Comparison of ENCODE assay signal across 15 cellular contexts in the genomic region with DNA sequence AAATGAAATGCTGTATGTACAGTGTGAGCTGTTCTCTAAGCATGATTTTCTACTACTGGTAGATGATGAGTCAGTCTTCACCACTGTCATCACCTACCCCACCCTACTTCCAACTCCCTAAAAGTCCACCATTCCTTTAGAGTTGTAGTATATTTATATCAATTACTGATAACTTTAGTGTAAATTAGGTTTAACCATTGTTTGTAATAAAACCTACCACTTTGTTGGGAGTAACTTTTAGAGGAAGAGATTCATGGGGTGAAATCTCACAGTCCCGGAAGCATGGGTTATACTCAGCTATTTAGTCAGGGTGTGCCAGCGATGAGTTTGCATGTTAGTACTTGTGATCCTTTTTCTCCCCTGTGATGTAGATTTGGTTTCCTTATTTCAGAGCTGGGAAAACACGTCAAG. TPM values are rescaled to one million over a fixed set of nuclear protein-coding genes. Genes with fewer than 3 reads are reported as not detected.
DNase-seq lines count a peak whose midpoint lies in the region; ATAC-seq, FAIRE-seq and TF ChIP-seq lines count a peak whose summit lies in the region.
"Had no signal": no experiment of that assay in that cellular context is flagged by ENCODE, and none has a peak within 500 bp of the region (broad histone marks: within the 10 kb centered on the region; RNA-seq: fewer than 3 reads in every experiment).

No MANE protein-coding gene starts in this region.

- CTCF ChIA-PET in MCF 10A (lab: Yijun Ruan, JAX), result interaction anchor here (0.9 to 2.7 kb wide), 7 partner anchors 13 to 195 kb away, joined by 3 to 12 read pairs (median 4); no protein-coding TSS in a partner anchor
- CTCF ChIA-PET in K562 (lab: Yijun Ruan, JAX; ENCODE audit: low intra/inter-chr PET ratio), result no interaction called here

- no peak for TF ChIP-seq POLR2A in breast epithelium (IDR thresholded peaks at IDR 0.05)
- TF ChIP-seq POLR2A in K562 (conservative IDR thresholded peaks at IDR 0.05), result no peak
- TF ChIP-seq POLR2A in vagina (IDR thresholded peaks at IDR 0.05), result no peak

- intact Hi-C loops in MCF 10A (cut with micrococcal nuclease) (no loop called here), breast epithelium (cut with DNase I; ENCODE audit: low total_unique reads) (no loop called here), K562 (cut with micrococcal nuclease) (no loop called here), vagina (cut with DNase I) (no loop called here)

- H3K27ac ChIP-seq in breast epithelium (no peak overlapping the region), K562 (ENCODE audit: extremely low read depth, low read depth, low read length) (no peak overlapping the region), vagina (peak overlapping the region; percentile 43), small intestine (ENCODE audit: low read depth in 1 of 2, low read length in 1 of 2) (no peak overlapping the region)
- H3K27ac ChIP-seq: adrenal gland, sigmoid colon, uterus had no signal

- WGBS in K562 (ENCODE audit: insufficient coverage, low coverage, missing lambda C conversion rate), result 81% methylated on average over 3 of the region's 3 CpGs
- 89 to 98% (median 92%) methylated on average over 3 of the region's 3 CpGs for WGBS in small intestine, 3 donors

- H3K27me3 ChIP-seq in breast epithelium (no peaks in the 10 kb centered on the region), K562 (ENCODE audit: control insufficient read depth in 2 of 2, insufficient read depth in 2 of 2, low read length in 2 of 2) (no peaks in the 10 kb centered on the region), vagina (no peaks in the 10 kb centered on the region), small intestine (ENCODE audit: control insufficient read depth in 2 of 2, insufficient read depth in 2 of 2, low read length in 2 of 2) (no peaks in the 10 kb centered on the region)
- H3K27me3 ChIP-seq: adrenal gland, sigmoid colon, uterus had no signal

- no peak for TF ChIP-seq EP300 in K562 (IDR thresholded peaks at IDR 0.05; ENCODE audit: low read length)

- no peak for FAIRE-seq in K562 (lab: Jason Lieb, UNC)
- no peak for FAIRE-seq in small intestine (lab: Jason Lieb, UNC)

- DNase-seq in MCF 10A (ENCODE audit: unreplicated experiment) (peak; percentile 76), breast epithelium (ENCODE audit: low spot score in 2 of 2) (no peak), K562 (ENCODE audit: extremely low read depth in 1 of 4, low spot score in 3 of 4) (peak in 3 of 4 experiments; percentile 20 to 45 (median 41)), kidney tubule cell (ENCODE audit: low spot score) (peak; percentile 29), vagina (ENCODE audit: extremely low spot score in 2 of 2) (no peak), small intestine (no peak), cortex of kidney (lab: John Stamatoyannopoulos, UW) (no peak)
- DNase-seq: activated CD8-positive, alpha-beta memory T cell treated with anti-CD3 and anti-CD28 coated beads for 24 hours; adrenal gland; DMS79 treated with DMSO at 0.1 percent for 48 hours; Karpas-422; sigmoid colon; T1000; uterus had no signal

- peak; percentile 62; the same call in 2 of the 3 replicates for ATAC-seq in K562
- ATAC-seq in GM19467 (IDR thresholded peaks at IDR 0.05; ENCODE audit: unreplicated experiment), result no peak

- POLR2A ChIA-PET in MCF 10A (lab: Yijun Ruan, JAX), result interaction anchor here (0.5 to 4.2 kb wide), 22 partner anchors 9 to 277 kb away, joined by 3 to 114 read pairs (median 4); a partner anchor contains a TSS
- POLR2A ChIA-PET in K562 (lab: Yijun Ruan, JAX), result interaction anchor here (1.2 to 2.7 kb wide), 7 partner anchors 9 to 80 kb away, joined by 3 to 9 read pairs (median 5); a partner anchor contains a TSS

- H3K27me3 Mint-ChIP-seq in MCF 10A (ENCODE audit: insufficient read depth, unreplicated experiment), result no peaks in the 10 kb centered on the region

- H3K9me3 ChIP-seq in breast epithelium (no peaks in the 10 kb centered on the region), K562 (replicated peaks; ENCODE audit: control insufficient read depth, insufficient read depth, low read depth, low read length) (no peaks in the 10 kb centered on the region), vagina (no peaks in the 10 kb centered on the region), small intestine (ENCODE audit: control insufficient read depth, low read depth) (no peaks in the 10 kb centered on the region)
- H3K9me3 ChIP-seq: adrenal gland, sigmoid colon, uterus had no signal

- no peak overlapping the region for H3K4me3 ChIP-seq in breast epithelium
- H3K4me3 ChIP-seq in K562, result no peak overlapping the region
- H3K4me3 ChIP-seq in vagina, result no peak overlapping the region
- no peak overlapping the region for H3K4me3 ChIP-seq in small intestine (ENCODE audit: low read depth in 1 of 2, low read length in 2 of 2)
- H3K4me3 ChIP-seq: adrenal gland, sigmoid colon, uterus had no signal

- BruUV-seq in MCF 10A (replicated peaks; lab: Mats Ljungman, UMichigan), result no TSS peak
- BruUV-seq in K562 (replicated peaks; lab: Mats Ljungman, UMichigan), result no TSS peak

- H3K27ac Mint-ChIP-seq in MCF 10A (ENCODE audit: low read depth, unreplicated experiment), result peak overlapping the region; percentile 100

- in situ Hi-C loops in K562 (cut with MboI), result no loop called here

- TF ChIP-seq RAD21 in K562 (CRISPR knock-in tag; conservative IDR thresholded peaks at IDR 0.05 in 1 of 2, IDR thresholded peaks at IDR 0.05 in 1 of 2), result no peak

- peaks cover 0 to 2% of the 10 kb centered on the region in 2 donors for H3K4me1 ChIP-seq in breast epithelium
- H3K4me1 ChIP-seq in K562 (replicated peaks in 1 of 2; ENCODE audit: control insufficient read depth in 2 of 2, insufficient read depth in 2 of 2, low read length in 2 of 2), result no peaks in the 10 kb centered on the region
- H3K4me1 ChIP-seq in vagina, result peaks cover 30% of the 10 kb centered on the region
- H3K4me1 ChIP-seq in small intestine (ENCODE audit: control insufficient read depth in 2 of 2, insufficient read depth in 1 of 2, low read depth in 1 of 2, low read length in 1 of 2), result no peaks in the 10 kb centered on the region
- H3K4me1 ChIP-seq: uterus had no signal

- no peak overlapping the region for H2AFZ ChIP-seq in K562 (ENCODE audit: low read depth, low read length)

- H3K9me1 ChIP-seq in K562 (ENCODE audit: control insufficient read depth, insufficient read depth, low read length), result no peaks in the 10 kb centered on the region

- H3K79me2 ChIP-seq in K562 (ENCODE audit: control insufficient read depth, insufficient read depth, low read length), result peaks cover 43% of the 10 kb centered on the region

- no peak overlapping the region for H3K4me2 ChIP-seq in K562 (ENCODE audit: insufficient read depth, low read length)

- H3K36me3 Mint-ChIP-seq in MCF 10A (ENCODE audit: insufficient read depth, unreplicated experiment), result peaks cover 75% of the 10 kb centered on the region

- H3K9ac ChIP-seq in K562 (ENCODE audit: insufficient read depth in 1 of 2, low read depth in 2 of 2, low read length in 2 of 2), result no peak overlapping the region

- no peaks in the 10 kb centered on the region for H3K9me3 Mint-ChIP-seq in MCF 10A (ENCODE audit: unreplicated experiment)

- H3K36me3 ChIP-seq in breast epithelium (no peaks in the 10 kb centered on the region), K562 (ENCODE audit: control insufficient read depth, insufficient read depth, low read length) (peaks cover 83% of the 10 kb centered on the region), vagina (peaks cover 0 to 66% of the 10 kb centered on the region in 2 donors), small intestine (ENCODE audit: control insufficient read depth in 2 of 2, insufficient read depth in 2 of 2, low read length in 2 of 2) (peaks cover 0 to 12% of the 10 kb centered on the region in 2 donors)
- H3K36me3 ChIP-seq: uterus had no signal

- peak overlapping the region; percentile 64 for H3K4me3 Mint-ChIP-seq in MCF 10A (ENCODE audit: unreplicated experiment)

- TF ChIP-seq CTCF in MCF 10A (IDR thresholded peaks at IDR 0.05; ENCODE audit: unreplicated experiment) (no peak), breast epithelium (IDR thresholded peaks at IDR 0.05) (no peak), K562 (IDR thresholded peaks at IDR 0.05 in 2 of 3, conservative IDR thresholded peaks at IDR 0.05 in 1 of 3; ENCODE audit: insufficient read depth in 2 of 3, low read depth in 1 of 3, low read length in 3 of 3) (no peak), vagina (IDR thresholded peaks at IDR 0.05) (no peak)

- H4K20me1 ChIP-seq in K562 (replicated peaks; ENCODE audit: control insufficient read depth, insufficient read depth, low read length), result peaks cover 8% of the 10 kb centered on the region; the same call in 1 of the 2 replicates

- H3K4me1 Mint-ChIP-seq in MCF 10A (ENCODE audit: insufficient read depth, unreplicated experiment), result peaks cover 18% of the 10 kb centered on the region

RNA-seq across cellular contexts. Expression of a gene that starts 17.1 kb away (rescaled TPM):
- 31.1 and 32.3 TPM in 2 replicates for total RNA-seq in MCF 10A (2022)
- total RNA-seq in breast epithelium, result 10 to 100 TPM; 38.9 to 62.8 (median 54.7) TPM
- total RNA-seq in K562 (2011; cell fraction: chromatin; rRNA removed; ENCODE audit: low replicate concordance), result 69.1 and 213 TPM in 2 replicates
- total RNA-seq in K562 (2011; cell fraction: nucleolus; rRNA removed), result 39.4 and 52.0 TPM in 2 replicates
- 78.0 and 101 TPM in 2 replicates for total RNA-seq in K562 (2011; cell fraction: nucleoplasm; rRNA removed)
- 34.5 and 48.6 TPM in 2 replicates for total RNA-seq in K562 (2014; rRNA removed)
- total RNA-seq in K562 (2014; rRNA removed; fragmentation: Illumina TruSeq; extraction: Trizol), result 53.7 and 61.1 TPM in 2 replicates
- total RNA-seq in K562 (2015; rRNA removed; fragmentation: Illumina TruSeq; extraction: Trizol), result 46.0 and 52.1 TPM in 2 replicates
- 29.5 and 36.1 TPM in 2 replicates for total RNA-seq in K562 (2021)
- 34.6 and 43.4 TPM in 2 replicates for polyA plus RNA-seq in K562 (2011; rRNA removed)
- polyA plus RNA-seq in K562 (2011; cell fraction: cytosol; rRNA removed), result 4.9 and 13.5 TPM in 2 replicates
- polyA plus RNA-seq in K562 (2011; cell fraction: nucleus; rRNA removed), result 19.9 and 29.4 TPM in 2 replicates
- 16.6 and 19.7 TPM in 2 replicates for polyA plus RNA-seq in K562 (2012)
- 30.0 and 36.0 TPM in 2 replicates for polyA plus RNA-seq in K562 (2014; fragmentation: Illumina TruSeq; extraction: Trizol)
- 10 to 100 TPM; 12.7 to 20.5 TPM for polyA plus RNA-seq in K562 (2014; fragmentation: Nextera tagmentation; extraction: Ambion mirVana)
- 26.1 and 30.6 TPM in 2 replicates for polyA plus RNA-seq in K562 (2014; rRNA removed)
- 86.5 and 93.2 TPM in 2 replicates for polyA minus RNA-seq in K562 (2011; rRNA and poly(A)+ RNA removed)
- 19.8 and 24.6 TPM in 2 replicates for polyA minus RNA-seq in K562 (2011; cell fraction: cytosol; rRNA and poly(A)+ RNA removed)
- 31.8 and 54.8 TPM in 2 replicates for polyA minus RNA-seq in K562 (2011; cell fraction: nucleus; rRNA and poly(A)+ RNA removed)
- 51.6 TPM for total RNA-seq in vagina
- 10 to 100 TPM in 1 of 3 donors, 1 to 10 TPM in 2; 8.6 to 11.4 (median 9.4) TPM for polyA plus RNA-seq in small intestine

RNA-seq across cellular contexts. Expression of a gene that starts 48.1 kb away (rescaled TPM):
- total RNA-seq in MCF 10A (2022), result 6.4 and 7.7 TPM in 2 replicates
- total RNA-seq in breast epithelium, result 1 to 10 TPM in 2 of 3 donors, under 1 TPM in 1; 0.64 to 2.8 (median 1.6) TPM
- 28.3 and 29.4 TPM in 2 replicates for total RNA-seq in K562 (2011; cell fraction: chromatin; rRNA removed; ENCODE audit: low replicate concordance)
- 14.1 and 17.0 TPM in 2 replicates for total RNA-seq in K562 (2011; cell fraction: nucleolus; rRNA removed)
- 21.1 and 28.3 TPM in 2 replicates for total RNA-seq in K562 (2011; cell fraction: nucleoplasm; rRNA removed)
- 17.8 and 23.0 TPM in 2 replicates for total RNA-seq in K562 (2014; rRNA removed)
- 24.0 and 28.3 TPM in 2 replicates for total RNA-seq in K562 (2014; rRNA removed; fragmentation: Illumina TruSeq; extraction: Trizol)
- 22.7 and 23.4 TPM in 2 replicates for total RNA-seq in K562 (2015; rRNA removed; fragmentation: Illumina TruSeq; extraction: Trizol)
- 32.3 and 36.8 TPM in 2 replicates for total RNA-seq in K562 (2021)
- 21.0 and 24.4 TPM in 2 replicates for polyA plus RNA-seq in K562 (2011; rRNA removed)
- 14.7 and 17.6 TPM in 2 replicates for polyA plus RNA-seq in K562 (2011; cell fraction: cytosol; rRNA removed)
- polyA plus RNA-seq in K562 (2011; cell fraction: nucleus; rRNA removed), result 14.3 and 15.2 TPM in 2 replicates
- 19.3 and 19.7 TPM in 2 replicates for polyA plus RNA-seq in K562 (2012)
- polyA plus RNA-seq in K562 (2014; fragmentation: Illumina TruSeq; extraction: Trizol), result 29.7 and 34.2 TPM in 2 replicates
- polyA plus RNA-seq in K562 (2014; fragmentation: Nextera tagmentation; extraction: Ambion mirVana), result 10 to 100 TPM in 1 of 2 experiments, 1 to 10 TPM in 1; 7.5 to 12.2 TPM
- polyA plus RNA-seq in K562 (2014; rRNA removed), result 19.4 and 23.4 TPM in 2 replicates
- polyA minus RNA-seq in K562 (2011; rRNA and poly(A)+ RNA removed), result 19.1 and 20.2 TPM in 2 replicates
- 17.5 and 19.8 TPM in 2 replicates for polyA minus RNA-seq in K562 (2011; cell fraction: cytosol; rRNA and poly(A)+ RNA removed)
- polyA minus RNA-seq in K562 (2011; cell fraction: nucleus; rRNA and poly(A)+ RNA removed), result 7.4 and 10.0 TPM in 2 replicates
- 1.7 TPM for total RNA-seq in vagina
- 1 to 10 TPM in 2 of 3 donors, under 1 TPM in 1; 0.89 to 4.1 (median 1.1) TPM for polyA plus RNA-seq in small intestine

Comparison
In these comparisons a context has a peak if more than half of its experiments do, and no peak if none do; other contexts are left out.
1. DNase-seq: peak in MCF 10A (single experiment), K562 (3 of 4) and kidney tubule cell (single experiment); none in breast epithelium (0 of 2), vagina (0 of 2), small intestine (single experiment) and cortex of kidney (single experiment).